1 cellular context compared by ENCODE assay signal in genomic region chr7:138975343-138976104, GRCh38.
TF ChIP-seq lines count a peak whose summit lies in the region.

No MANE protein-coding gene starts in this region.

TF ChIP-seq in WTC11, 78 proteins besides CTCF, POLR2A, EP300 and RAD21 (continued from another document):
- TF ChIP-seq AR (CRISPR knock-in tag; IDR thresholded peaks at IDR 0.05) = no peak
- no peak for TF ChIP-seq ATF6 (CRISPR knock-in tag; IDR thresholded peaks at IDR 0.05)
